22 cellular contexts compared by ENCODE assay signal in the genomic region with DNA sequence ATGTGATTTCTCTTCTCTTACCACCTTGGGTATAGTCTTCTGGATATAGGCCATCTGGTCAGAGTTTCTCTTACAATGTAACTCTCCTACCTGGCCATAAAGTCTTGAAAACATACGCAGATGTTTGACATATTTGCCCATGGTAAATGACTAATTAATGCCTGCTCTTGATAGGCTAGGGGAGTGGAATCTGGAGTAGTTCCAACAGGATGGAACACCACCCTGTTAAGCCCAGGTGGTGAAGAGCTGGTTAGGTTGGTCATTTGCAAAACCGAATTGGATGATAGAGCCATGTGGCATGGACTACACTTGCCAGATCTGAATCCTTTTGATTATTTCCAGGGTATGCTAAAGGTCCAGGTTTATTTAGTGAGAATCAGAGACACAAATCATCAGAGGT.
"Had no signal": no experiment of that assay in that cellular context is flagged by ENCODE, and none has a peak within 500 bp of the region (broad histone marks: within the 10 kb centered on the region; RNA-seq: fewer than 3 reads in every experiment).

No MANE protein-coding gene starts in this region.

- DNase-seq: activated B cell treated with CpG ODN at 0.5 μM for 24 hours; activated CD4-positive, alpha-beta T cell treated with anti-CD3 and anti-CD28 coated beads for 36 hours; activated CD4-positive, alpha-beta T cell treated with anti-CD3 and anti-CD28 coated beads, Interleukin-2, amount 50 U/mL, for 4 hours; activated CD8-positive, alpha-beta memory T cell treated with anti-CD3 and anti-CD28 coated beads for 24 hours; activated CD8-positive, alpha-beta memory T cell treated with anti-CD3 and anti-CD28 coated beads, Interleukin-2, amount 50 U/mL, for 4 hours; activated naive CD4-positive, alpha-beta T cell treated with Interleukin-2 at 50 U/mL for 16 hours; activated naive CD8-positive, alpha-beta T cell treated with anti-CD3 and anti-CD28 coated beads for 36 hours; activated T-cell treated with anti-CD3 and anti-CD28 coated beads, Interleukin-2, amount 50 U/mL, for 48 hours; colonic mucosa; endodermal cell; foreskin fibroblast; left lung; natural killer cell; stimulated activated CD4-positive, alpha-beta T cell treated with anti-CD3 and anti-CD28 coated beads, Interleukin-15, amount 100 ng/mL, for 24 hours; stomach had no signal

- H3K9me3 ChIP-seq: breast epithelium, colonic mucosa, left lung, stomach, suprapubic skin, tibial nerve had no signal

- H3K4me1 ChIP-seq: breast epithelium, colonic mucosa, left lung, tibial nerve had no signal

- ATAC-seq: activated CD4-positive, alpha-beta T cell treated with anti-CD3 and anti-CD28 coated beads for 36 hours; left lung; natural killer cell; sciatic nerve; stimulated activated memory B cell treated with anti-CD40 and anti-IgM and Interleukin-4, amounts not matched to agents 10 μg/mL and 1 μg/mL and 100 μg/mL, for 72 hours had no signal

- H3K4me3 ChIP-seq: breast epithelium, colonic mucosa, left lung, lung, smooth muscle cell, stomach, suprapubic skin, tibial nerve had no signal
